Comparison of ENCODE assay signal across 25 cellular contexts in genomic region chr1:75521658-75522057, GRCh38.
"Had no signal": no experiment of that assay in that cellular context is flagged by ENCODE, and none has a peak within 500 bp of the region (broad histone marks: within the 10 kb centered on the region; RNA-seq: fewer than 3 reads in every experiment).

No MANE protein-coding gene starts in this region.

- H3K4me3 ChIP-seq: esophagus squamous epithelium, gastrocnemius medialis, lower lobe of right lung, mucosa of descending colon, neural progenitor cell, right lobe of liver, stomach, testis, tibial nerve, upper lobe of left lung had no signal

- ATAC-seq: gastrocnemius medialis; left ventricle myocardium superior; lower lobe of right lung; mucosa of descending colon; natural killer cell treated with Interleukin-12 subunit alpha and Interleukin-12 subunit beta and Interleukin-15 and Interleukin-18, amount 100 ng/mL, for 72 hours; stimulated activated effector memory CD8-positive, alpha-beta T cell treated with anti-CD3 and anti-CD28 coated beads, Interleukin-12 subunit alpha, Interleukin-12 subunit beta, amount 100 ng/mL, for 72 hours had no signal

- H3K4me3 Mint-ChIP-seq: mesothelial cell of epicardium; naive B cell; natural killer cell treated with Interleukin-12 subunit alpha and Interleukin-12 subunit beta and Interleukin-15 and Interleukin-18, amount 100 ng/mL, for 72 hours; neural progenitor cell; stimulated activated effector memory CD8-positive, alpha-beta T cell treated with anti-CD3 and anti-CD28 coated beads, Interleukin-12 subunit alpha, Interleukin-12 subunit beta, amount 100 ng/mL, for 72 hours had no signal

- H3K4me1 ChIP-seq: esophagus squamous epithelium, lower lobe of right lung, parathyroid adenoma, stomach, testis, tibial nerve, upper lobe of left lung had no signal

- H3K79me2 ChIP-seq: parathyroid adenoma had no signal

- H3K27me3 ChIP-seq: esophagus squamous epithelium, gastrocnemius medialis, neural progenitor cell, right lobe of liver, stomach, testis, tibial nerve, upper lobe of left lung had no signal

- H3K27ac Mint-ChIP-seq: mesothelial cell of epicardium; natural killer cell treated with Interleukin-12 subunit alpha and Interleukin-12 subunit beta and Interleukin-15 and Interleukin-18, amount 100 ng/mL, for 72 hours; neural progenitor cell; progenitor cell of endocrine pancreas; stimulated activated effector memory CD8-positive, alpha-beta T cell treated with anti-CD3 and anti-CD28 coated beads, Interleukin-12 subunit alpha, Interleukin-12 subunit beta, amount 100 ng/mL, for 72 hours had no signal

- H3K4me1 Mint-ChIP-seq: naive B cell; stimulated activated effector memory CD8-positive, alpha-beta T cell treated with anti-CD3 and anti-CD28 coated beads, Interleukin-12 subunit alpha, Interleukin-12 subunit beta, amount 100 ng/mL, for 72 hours had no signal

- H3K36me3 ChIP-seq: esophagus squamous epithelium, gastrocnemius medialis, lower lobe of right lung, neural progenitor cell, right lobe of liver, stomach, tibial nerve, upper lobe of left lung had no signal

- H3K36me3 Mint-ChIP-seq: mesothelial cell of epicardium; naive B cell; natural killer cell treated with Interleukin-12 subunit alpha and Interleukin-12 subunit beta and Interleukin-15 and Interleukin-18, amount 100 ng/mL, for 72 hours; neural progenitor cell; stimulated activated effector memory CD8-positive, alpha-beta T cell treated with anti-CD3 and anti-CD28 coated beads, Interleukin-12 subunit alpha, Interleukin-12 subunit beta, amount 100 ng/mL, for 72 hours had no signal

- H3K4me2 ChIP-seq: neural progenitor cell had no signal

- H3K27ac ChIP-seq: esophagus squamous epithelium, gastrocnemius medialis, lower lobe of right lung, neural progenitor cell, parathyroid adenoma, right lobe of liver, stomach, testis, tibial nerve, upper lobe of left lung had no signal

- DNase-seq: effector CD8-positive, alpha-beta T cell; erythroblast; esophagus squamous epithelium; gastrocnemius medialis; head of caudate nucleus; left ventricle myocardium superior; lower lobe of right lung; mucosa of descending colon; naive B cell; right lobe of liver; small intestine; stimulated activated CD4-positive, alpha-beta T cell treated with anti-CD3 and anti-CD28 coated beads, Interleukin-12 subunit alpha, Interleukin-12 subunit beta, amount 100 ng/mL, for 4 hours; stimulated activated CD4-positive, alpha-beta T cell treated with anti-CD3 and anti-CD28 coated beads, Interleukin-1b, Interleukin-23, amount 100 ng/mL, for 48 hours; stimulated activated CD4-positive, alpha-beta T cell treated with anti-CD3 and anti-CD28 coated beads, Interleukin-4, amount 100 ng/mL, for 24 hours; stimulated activated naive CD4-positive, alpha-beta T cell treated with Interleukin-2 at 50 U/mL for 16 hours; stomach; testis; upper lobe of left lung had no signal

- H3K27me3 Mint-ChIP-seq: progenitor cell of endocrine pancreas had no signal

- H3K9me3 Mint-ChIP-seq: mesothelial cell of epicardium, neural progenitor cell had no signal

- H3K9me3 ChIP-seq: esophagus squamous epithelium, gastrocnemius medialis, lower lobe of right lung, mucosa of descending colon, right lobe of liver, stomach, testis, tibial nerve, upper lobe of left lung had no signal

- H3K9ac ChIP-seq: neural progenitor cell, parathyroid adenoma had no signal
